In the genomic region with DNA sequence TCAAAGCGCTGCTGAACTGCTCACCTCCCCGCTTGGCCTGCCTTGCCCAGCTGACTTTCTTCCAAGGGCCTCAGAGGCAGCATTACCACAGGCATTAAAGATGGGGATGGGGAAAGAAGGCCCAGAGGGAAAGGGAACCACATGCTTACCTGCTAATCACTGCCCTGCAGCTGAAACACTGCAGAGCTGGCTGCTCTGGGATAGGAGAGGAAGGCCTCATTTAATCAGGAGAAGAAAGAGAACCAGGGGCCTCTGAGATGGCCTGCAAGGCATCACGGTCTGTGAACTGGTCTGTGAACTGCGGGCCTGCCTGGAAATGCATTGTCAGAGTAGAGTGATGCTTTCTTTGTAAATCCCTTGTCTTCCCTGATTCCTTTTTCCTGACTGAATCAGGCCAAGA, we compare ENCODE assay signal across 12 cellular contexts.
"Had no signal": no experiment of that assay in that cellular context is flagged by ENCODE, and none has a peak within 500 bp of the region (broad histone marks: within the 10 kb centered on the region; RNA-seq: fewer than 3 reads in every experiment).

No MANE protein-coding gene starts in this region.

- H3K27ac Mint-ChIP-seq: activated T-helper 17 cell treated with anti-CD3 and anti-CD28 coated beads, Interleukin-2, amount 50 U/mL, for 72 hours; stimulated activated memory B cell treated with anti-CD40 and anti-IgM and Interleukin-4, amounts not matched to agents 10 μg/mL and 1 μg/mL and 100 μg/mL, for 72 hours had no signal

- H3K4me1 Mint-ChIP-seq: activated T-helper 17 cell treated with anti-CD3 and anti-CD28 coated beads, Interleukin-2, amount 50 U/mL, for 72 hours had no signal

- H3K9me3 Mint-ChIP-seq: activated T-helper 17 cell treated with anti-CD3 and anti-CD28 coated beads, Interleukin-2, amount 50 U/mL, for 72 hours; stimulated activated memory B cell treated with anti-CD40 and anti-IgM and Interleukin-4, amounts not matched to agents 10 μg/mL and 1 μg/mL and 100 μg/mL, for 72 hours had no signal

- H3K36me3 ChIP-seq: thyroid gland, uterus had no signal

- H3K4me3 Mint-ChIP-seq: activated T-helper 17 cell treated with anti-CD3 and anti-CD28 coated beads, Interleukin-2, amount 50 U/mL, for 72 hours; stimulated activated memory B cell treated with anti-CD40 and anti-IgM and Interleukin-4, amounts not matched to agents 10 μg/mL and 1 μg/mL and 100 μg/mL, for 72 hours had no signal

- H3K4me1 ChIP-seq: parathyroid adenoma had no signal

- H3K9me3 ChIP-seq: gastroesophageal sphincter, left ventricle myocardium inferior, thyroid gland, uterus had no signal

- H3K27me3 Mint-ChIP-seq: activated T-helper 17 cell treated with anti-CD3 and anti-CD28 coated beads, Interleukin-2, amount 50 U/mL, for 72 hours; stimulated activated memory B cell treated with anti-CD40 and anti-IgM and Interleukin-4, amounts not matched to agents 10 μg/mL and 1 μg/mL and 100 μg/mL, for 72 hours had no signal

- H3K27ac ChIP-seq: gastroesophageal sphincter, parathyroid adenoma, thyroid gland, uterus, VCaP had no signal

- H3K9ac ChIP-seq: parathyroid adenoma had no signal

- DNase-seq: activated CD4-positive, alpha-beta T cell treated with anti-CD3 and anti-CD28 coated beads, Interleukin-2, amount 50 U/mL, for 48 hours; activated naive CD4-positive, alpha-beta T cell treated with Interleukin-2 at 50 U/mL for 16 hours; anterior cingulate cortex; cerebellar nuclear complex; left ventricle myocardium inferior; thyroid gland; uterus had no signal

- H3K27me3 ChIP-seq: gastroesophageal sphincter, thyroid gland, uterus had no signal

- H3K4me3 ChIP-seq: gastroesophageal sphincter, left ventricle myocardium inferior, thyroid gland, uterus had no signal

- H3K79me2 ChIP-seq: parathyroid adenoma had no signal

- H2AFZ ChIP-seq: parathyroid adenoma had no signal
